In the genomic region with DNA sequence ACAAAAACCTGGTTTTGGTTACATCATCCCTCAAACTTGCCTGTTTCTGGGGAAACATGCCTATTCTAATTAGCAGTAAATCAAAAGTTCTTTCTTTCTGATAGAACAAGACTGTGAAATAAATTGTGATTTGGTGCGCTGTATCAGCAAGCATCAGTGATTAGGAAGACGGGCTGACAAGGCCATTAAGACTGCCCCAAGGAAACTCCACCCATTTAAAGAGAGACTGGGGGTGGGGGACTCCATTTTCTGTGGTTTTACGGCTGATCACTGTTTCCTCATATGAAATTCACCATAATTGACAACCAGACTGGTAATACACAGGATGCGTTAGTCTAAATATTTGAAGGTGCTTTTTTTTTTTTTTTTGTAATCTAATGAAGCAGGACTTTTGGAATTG, we compare ENCODE assay signal across 2 cellular contexts.
TF ChIP-seq lines count a peak whose summit lies in the region.

No MANE protein-coding gene starts in this region.

TF ChIP-seq in H1, 55 proteins besides CTCF, POLR2A, EP300 and RAD21:
- no peak for TF ChIP-seq NRF1 (IDR thresholded peaks at IDR 0.05; ENCODE audit: low read depth, low read length)
- TF ChIP-seq, protein P1, sequence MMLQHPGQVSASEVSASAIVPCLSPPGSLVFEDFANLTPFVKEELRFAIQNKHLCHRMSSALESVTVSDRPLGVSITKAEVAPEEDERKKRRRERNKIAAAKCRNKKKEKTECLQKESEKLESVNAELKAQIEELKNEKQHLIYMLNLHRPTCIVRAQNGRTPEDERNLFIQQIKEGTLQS (IDR thresholded peaks at IDR 0.05; ENCODE audit: insufficient read depth, low read depth, low read length) = no peak
- TF ChIP-seq POU5F1 (IDR thresholded peaks at IDR 0.05; ENCODE audit: low read depth, low read length) = no peak
- TF ChIP-seq GTF2F1 (IDR thresholded peaks at IDR 0.05; ENCODE audit: borderline replicate concordance, low read depth, low read length) = no peak
- TF ChIP-seq, protein P2, sequence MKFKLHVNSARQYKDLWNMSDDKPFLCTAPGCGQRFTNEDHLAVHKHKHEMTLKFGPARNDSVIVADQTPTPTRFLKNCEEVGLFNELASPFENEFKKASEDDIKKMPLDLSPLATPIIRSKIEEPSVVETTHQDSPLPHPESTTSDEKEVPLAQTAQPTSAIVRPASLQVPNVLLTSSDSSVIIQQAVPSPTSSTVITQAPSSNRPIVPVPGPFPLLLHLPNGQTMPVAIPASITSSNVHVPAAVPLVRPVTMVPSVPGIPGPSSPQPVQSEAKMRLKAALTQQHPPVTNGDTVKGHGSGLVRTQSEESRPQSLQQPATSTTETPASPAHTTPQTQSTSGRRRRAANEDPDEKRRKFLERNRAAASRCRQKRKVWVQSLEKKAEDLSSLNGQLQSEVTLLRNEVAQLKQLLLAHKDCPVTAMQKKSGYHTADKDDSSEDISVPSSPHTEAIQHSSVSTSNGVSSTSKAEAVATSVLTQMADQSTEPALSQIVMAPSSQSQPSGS (IDR thresholded peaks at IDR 0.05; ENCODE audit: low read length) = no peak
- no peak for TF ChIP-seq CHD2 (IDR thresholded peaks at IDR 0.05; ENCODE audit: low read length)

TF ChIP-seq in WTC11, 78 proteins besides CTCF, POLR2A, EP300 and RAD21:
- TF ChIP-seq, protein P3, sequence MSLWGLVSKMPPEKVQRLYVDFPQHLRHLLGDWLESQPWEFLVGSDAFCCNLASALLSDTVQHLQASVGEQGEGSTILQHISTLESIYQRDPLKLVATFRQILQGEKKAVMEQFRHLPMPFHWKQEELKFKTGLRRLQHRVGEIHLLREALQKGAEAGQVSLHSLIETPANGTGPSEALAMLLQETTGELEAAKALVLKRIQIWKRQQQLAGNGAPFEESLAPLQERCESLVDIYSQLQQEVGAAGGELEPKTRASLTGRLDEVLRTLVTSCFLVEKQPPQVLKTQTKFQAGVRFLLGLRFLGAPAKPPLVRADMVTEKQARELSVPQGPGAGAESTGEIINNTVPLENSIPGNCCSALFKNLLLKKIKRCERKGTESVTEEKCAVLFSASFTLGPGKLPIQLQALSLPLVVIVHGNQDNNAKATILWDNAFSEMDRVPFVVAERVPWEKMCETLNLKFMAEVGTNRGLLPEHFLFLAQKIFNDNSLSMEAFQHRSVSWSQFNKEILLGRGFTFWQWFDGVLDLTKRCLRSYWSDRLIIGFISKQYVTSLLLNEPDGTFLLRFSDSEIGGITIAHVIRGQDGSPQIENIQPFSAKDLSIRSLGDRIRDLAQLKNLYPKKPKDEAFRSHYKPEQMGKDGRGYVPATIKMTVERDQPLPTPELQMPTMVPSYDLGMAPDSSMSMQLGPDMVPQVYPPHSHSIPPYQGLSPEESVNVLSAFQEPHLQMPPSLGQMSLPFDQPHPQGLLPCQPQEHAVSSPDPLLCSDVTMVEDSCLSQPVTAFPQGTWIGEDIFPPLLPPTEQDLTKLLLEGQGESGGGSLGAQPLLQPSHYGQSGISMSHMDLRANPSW (CRISPR knock-in tag; conservative IDR thresholded peaks at IDR 0.05; ENCODE audit: low read depth) = no peak
- TF ChIP-seq JUN (CRISPR knock-in tag; IDR thresholded peaks at IDR 0.05) = no peak
- TF ChIP-seq, protein P4, sequence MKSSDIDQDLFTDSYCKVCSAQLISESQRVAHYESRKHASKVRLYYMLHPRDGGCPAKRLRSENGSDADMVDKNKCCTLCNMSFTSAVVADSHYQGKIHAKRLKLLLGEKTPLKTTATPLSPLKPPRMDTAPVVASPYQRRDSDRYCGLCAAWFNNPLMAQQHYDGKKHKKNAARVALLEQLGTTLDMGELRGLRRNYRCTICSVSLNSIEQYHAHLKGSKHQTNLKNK (CRISPR knock-in tag; IDR thresholded peaks at IDR 0.05) = no peak
- TF ChIP-seq OVOL2 (CRISPR knock-in tag; IDR thresholded peaks at IDR 0.05; ENCODE audit: borderline replicate concordance) = no peak
- TF ChIP-seq, protein P5, sequence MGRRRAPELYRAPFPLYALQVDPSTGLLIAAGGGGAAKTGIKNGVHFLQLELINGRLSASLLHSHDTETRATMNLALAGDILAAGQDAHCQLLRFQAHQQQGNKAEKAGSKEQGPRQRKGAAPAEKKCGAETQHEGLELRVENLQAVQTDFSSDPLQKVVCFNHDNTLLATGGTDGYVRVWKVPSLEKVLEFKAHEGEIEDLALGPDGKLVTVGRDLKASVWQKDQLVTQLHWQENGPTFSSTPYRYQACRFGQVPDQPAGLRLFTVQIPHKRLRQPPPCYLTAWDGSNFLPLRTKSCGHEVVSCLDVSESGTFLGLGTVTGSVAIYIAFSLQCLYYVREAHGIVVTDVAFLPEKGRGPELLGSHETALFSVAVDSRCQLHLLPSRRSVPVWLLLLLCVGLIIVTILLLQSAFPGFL (CRISPR knock-in tag; IDR thresholded peaks at IDR 0.05; ENCODE audit: borderline replicate concordance) = no peak
- no peak for TF ChIP-seq GTF2I (CRISPR knock-in tag; conservative IDR thresholded peaks at IDR 0.05)
- TF ChIP-seq MYBL2 (CRISPR knock-in tag; IDR thresholded peaks at IDR 0.05) = no peak
- no peak for TF ChIP-seq GABPB1 (CRISPR knock-in tag; IDR thresholded peaks at IDR 0.05)
- TF ChIP-seq ZNF219 (CRISPR knock-in tag; IDR thresholded peaks at IDR 0.05; ENCODE audit: borderline replicate concordance) = no peak
- TF ChIP-seq ZNF232 (CRISPR knock-in tag; IDR thresholded peaks at IDR 0.05) = no peak
- TF ChIP-seq TEAD1 (CRISPR knock-in tag; IDR thresholded peaks at IDR 0.05) = no peak
- TF ChIP-seq CREM (CRISPR knock-in tag; IDR thresholded peaks at IDR 0.05) = no peak
- no peak for TF ChIP-seq KAT7 (CRISPR knock-in tag; IDR thresholded peaks at IDR 0.05; ENCODE audit: borderline replicate concordance)
